ENCODE assay signal across 25 cellular contexts in the genomic region with DNA sequence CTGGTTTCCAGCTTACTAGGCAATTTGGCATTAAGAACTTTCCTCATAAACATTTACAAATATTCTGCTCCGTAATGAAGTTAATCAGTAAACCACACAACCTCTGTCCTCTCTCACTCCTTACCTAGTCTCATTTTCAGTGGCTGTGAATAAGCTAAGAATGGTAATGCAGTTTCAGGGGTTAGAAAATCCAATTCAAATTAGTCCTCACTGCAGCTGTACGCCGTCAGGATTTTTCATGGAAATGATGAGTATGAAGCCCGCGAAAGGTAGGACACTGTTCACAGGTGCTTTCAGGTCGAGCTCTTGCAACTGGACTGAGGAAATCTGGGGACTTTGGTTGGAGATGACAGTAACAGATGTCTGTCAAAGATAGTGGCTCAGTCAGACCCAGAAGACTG. TPM values are rescaled to one million over a fixed set of nuclear protein-coding genes. Genes with fewer than 3 reads are reported as not detected.
A peak's percentile ranks its signal among the peaks of the same experiment; 100 is the strongest.
DNase-seq lines count a peak whose midpoint lies in the region; ATAC-seq, FAIRE-seq and TF ChIP-seq lines count a peak whose summit lies in the region.
"Had no signal": no experiment of that assay in that cellular context is flagged by ENCODE, and none has a peak within 500 bp of the region (broad histone marks: within the 10 kb centered on the region; RNA-seq: fewer than 3 reads in every experiment).

No MANE protein-coding gene starts in this region.

- H3K4me1 Mint-ChIP-seq in endodermal cell (peaks cover 1% of the 10 kb centered on the region), glutamatergic neuron (ENCODE audit: low read depth, unreplicated experiment) (no peaks in the 10 kb centered on the region)
- H3K4me1 Mint-ChIP-seq: CD8-positive, alpha-beta memory T cell had no signal

- peak; percentile 65 to 81 (median 72) for ATAC-seq in right lobe of liver
- ATAC-seq: HCT116, Right ventricle myocardium inferior had no signal

- H3K4me3 Mint-ChIP-seq in endodermal cell (no peak overlapping the region), glutamatergic neuron (ENCODE audit: unreplicated experiment) (no peak overlapping the region)
- H3K4me3 Mint-ChIP-seq: CD8-positive, alpha-beta memory T cell had no signal

- WGBS in right lobe of liver (ENCODE audit: insufficient coverage, low coverage, low lambda C conversion rate, missing lambda C conversion rate): 22% methylated on average over 6 of the region's 6 CpGs
- 20 to 55% (median 37%) methylated on average over 6 of the region's 6 CpGs for WGBS in small intestine, 3 donors
- 89 to 100% methylated on average over 5 to 6 of the region's 6 CpGs for WGBS in endodermal cell (ENCODE audit: insufficient coverage in 1 of 2, insufficient read length in 1 of 2), 2 experiments

- peak; percentile 45 to 82 for TF ChIP-seq POLR2A in Peyer's patch (IDR thresholded peaks at IDR 0.05)
- TF ChIP-seq POLR2A in right lobe of liver (IDR thresholded peaks at IDR 0.05): peak; percentile 74

- H3K27me3 ChIP-seq in Peyer's patch (no peaks in the 10 kb centered on the region), kidney epithelial cell (ENCODE audit: control insufficient read depth, insufficient read depth, low read length) (no peaks in the 10 kb centered on the region), right lobe of liver (no peaks in the 10 kb centered on the region), small intestine (ENCODE audit: control insufficient read depth in 2 of 2, insufficient read depth in 2 of 2, low read length in 2 of 2) (no peaks in the 10 kb centered on the region), endodermal cell (ENCODE audit: control insufficient read depth, insufficient read depth, low read length, poor library complexity, severe bottlenecking) (no peaks in the 10 kb centered on the region)
- H3K27me3 ChIP-seq: MG63 had no signal

- H3K9me3 Mint-ChIP-seq in endodermal cell (peaks cover 4% of the 10 kb centered on the region), glutamatergic neuron (ENCODE audit: unreplicated experiment) (no peaks in the 10 kb centered on the region)
- H3K9me3 Mint-ChIP-seq: CD8-positive, alpha-beta memory T cell had no signal

- intact Hi-C loops in right lobe of liver (cut with DNase I): no loop called here

- H3K4me1 ChIP-seq in Peyer's patch (peaks cover 0 to 20% (median under 1%) of the 10 kb centered on the region in 4 donors), right lobe of liver (peaks cover 0 to 59% (median 6%) of the 10 kb centered on the region in 4 donors), small intestine (ENCODE audit: control insufficient read depth in 2 of 2, insufficient read depth in 1 of 2, low read depth in 1 of 2, low read length in 1 of 2) (peaks cover 7 to 9% of the 10 kb centered on the region in 2 donors), endodermal cell (ENCODE audit: control insufficient read depth, insufficient read depth, low read length) (no peaks in the 10 kb centered on the region)

- peak; percentile 41 for FAIRE-seq in small intestine (lab: Jason Lieb, UNC)
- FAIRE-seq: D721Med, GM12891, GM18507 had no signal

- no peaks in the 10 kb centered on the region for H3K27me3 Mint-ChIP-seq in endodermal cell (ENCODE audit: insufficient read depth)
- no peaks in the 10 kb centered on the region for H3K27me3 Mint-ChIP-seq in glutamatergic neuron (ENCODE audit: unreplicated experiment)

- peak overlapping the region in 3 of 4 donors; percentile 65 to 87 (median 73) for H3K27ac ChIP-seq in Peyer's patch
- H3K27ac ChIP-seq in right lobe of liver: peak overlapping the region; percentile 84 to 95 (median 94)
- peak overlapping the region; percentile 78 to 84 for H3K27ac ChIP-seq in small intestine (ENCODE audit: low read depth in 1 of 2, low read length in 1 of 2)
- no peak overlapping the region for H3K27ac ChIP-seq in endodermal cell (ENCODE audit: low read depth, low read length)

- H3K36me3 ChIP-seq in Peyer's patch (peaks cover 0 to 2% (median 0%) of the 10 kb centered on the region in 3 donors), kidney epithelial cell (ENCODE audit: control insufficient read depth, insufficient read depth, low read length) (no peaks in the 10 kb centered on the region), right lobe of liver (peaks cover 0 to 25% (median 0%) of the 10 kb centered on the region in 4 donors), small intestine (ENCODE audit: control insufficient read depth in 2 of 2, insufficient read depth in 2 of 2, low read length in 2 of 2) (no peaks in the 10 kb centered on the region), endodermal cell (ENCODE audit: control insufficient read depth, insufficient read depth, low read length) (no peaks in the 10 kb centered on the region)
- H3K36me3 ChIP-seq: MG63 had no signal

- no peak overlapping the region for H3K9ac ChIP-seq in endodermal cell (ENCODE audit: extremely low read depth, low read length, poor library complexity, severe bottlenecking)

- H3K36me3 Mint-ChIP-seq in endodermal cell (ENCODE audit: low read depth) (no peaks in the 10 kb centered on the region), glutamatergic neuron (ENCODE audit: unreplicated experiment) (no peaks in the 10 kb centered on the region)

- DNase-seq in Peyer's patch: no peak
- DNase-seq in kidney epithelial cell (ENCODE audit: low read depth): no peak
- no peak for DNase-seq in right lobe of liver
- peak; percentile 82 for DNase-seq in small intestine
- no peak for DNase-seq in endodermal cell
- DNase-seq in glutamatergic neuron: no peak
- DNase-seq in activated naive CD4-positive, alpha-beta T cell (lab: John Stamatoyannopoulos, UW): no peak
- no peak for DNase-seq in NCI-H2196 (lab: John Stamatoyannopoulos, UW; ENCODE audit: unreplicated experiment)
- DNase-seq: C1 segment of cervical spinal cord; CD8-positive, alpha-beta memory T cell; GOT3; IMR-90; Karpas-422; MG63; NCI-H1048; NCI-H1436; NCI-H2029; NCI-H2171 treated with DMSO at 0.1 percent for 48 hours; NCI-H446 treated with DMSO at 0.1 percent for 48 hours; NCI-H69 had no signal

- H3K9me3 ChIP-seq in Peyer's patch: no peaks in the 10 kb centered on the region
- H3K9me3 ChIP-seq in right lobe of liver: no peaks in the 10 kb centered on the region
- H3K9me3 ChIP-seq in small intestine (ENCODE audit: control insufficient read depth, low read depth): no peaks in the 10 kb centered on the region
- H3K9me3 ChIP-seq in endodermal cell (ENCODE audit: control insufficient read depth, low read length): peaks cover 10% of the 10 kb centered on the region
- H3K9me3 ChIP-seq: MG63 had no signal

- H3K27ac Mint-ChIP-seq in endodermal cell (no peak overlapping the region), glutamatergic neuron (ENCODE audit: unreplicated experiment) (no peak overlapping the region)
- H3K27ac Mint-ChIP-seq: CD8-positive, alpha-beta memory T cell had no signal

- TF ChIP-seq CTCF in Peyer's patch (IDR thresholded peaks at IDR 0.05): no peak
- TF ChIP-seq CTCF in kidney epithelial cell (IDR thresholded peaks at IDR 0.05; ENCODE audit: insufficient read depth, low read length, poor library complexity, severe bottlenecking): no peak
- TF ChIP-seq CTCF in right lobe of liver (IDR thresholded peaks at IDR 0.05): no peak
- TF ChIP-seq CTCF in endodermal cell (conservative IDR thresholded peaks at IDR 0.05): no peak
- TF ChIP-seq CTCF in glutamatergic neuron (IDR thresholded peaks at IDR 0.05; ENCODE audit: partially characterized antibody, unreplicated experiment): no peak

- H3K4me3 ChIP-seq in Peyer's patch (peak overlapping the region in 3 of 4 donors; percentile 7 to 66 (median 44)), kidney epithelial cell (ENCODE audit: low read depth, low read length) (peak overlapping the region; percentile 31), right lobe of liver (peak overlapping the region; percentile 38 to 51 (median 47)), small intestine (ENCODE audit: low read depth in 1 of 2, low read length in 2 of 2) (peak overlapping the region in 1 of 2 donors; percentile 66), endodermal cell (ENCODE audit: low read length) (no peak overlapping the region)
- H3K4me3 ChIP-seq: MG63 had no signal

RNA-seq across cellular contexts. Expression of a gene that starts 29.6 kb away (rescaled TPM):
- total RNA-seq in Peyer's patch (100 to 1,000 TPM in 3 of 4 donors, 10 to 100 TPM in 1; 75.1 to 316 (median 227) TPM), kidney epithelial cell (0.13 and 0.14 TPM in 2 replicates), right lobe of liver (10 to 100 TPM; 52.4 to 81.7 (median 62.6) TPM), endodermal cell (not detected), glutamatergic neuron (ENCODE audit: unreplicated experiment) (not detected)
- polyA plus RNA-seq in small intestine: 10 to 100 TPM; 16.5 to 53.0 (median 37.1) TPM
- not detected for polyA plus RNA-seq in endodermal cell (2013, experiment 1 of 2)
- polyA plus RNA-seq in endodermal cell (2013, experiment 2 of 2): not detected
- total RNA-seq: CD8-positive, alpha-beta memory T cell; IMR-90; Right ventricle myocardium inferior had no signal
- polyA plus RNA-seq: CD8-positive, alpha-beta memory T cell; IMR-90 had no signal

Comparison
In these comparisons a context has a peak if more than half of its experiments do, and no peak if none do; other contexts are left out.
1. RNA of a gene that starts 29.6 kb away (total RNA-seq): 75.1 to 316 TPM in Peyer's patch and 52.4 to 81.7 TPM in right lobe of liver; 0.13 to 0.14 TPM in kidney epithelial cell, not detected in endodermal cell and not detected in glutamatergic neuron (single experiment); every median in the first group is over 10 times any median in the second.